Comparison of ENCODE assay signal across 10 cellular contexts in genomic region chr5:143985832-143986485, GRCh38.
DNase-seq lines count a peak whose midpoint lies in the region; ATAC-seq and TF ChIP-seq lines count a peak whose summit lies in the region.
"Had no signal": no experiment of that assay in that cellular context is flagged by ENCODE, and none has a peak within 500 bp of the region (broad histone marks: within the 10 kb centered on the region; RNA-seq: fewer than 3 reads in every experiment).

No MANE protein-coding gene starts in this region.

- 0 out of 2 replicates have a peak, but pooled peaks cover 5% of the 10 kb centered on the region for H3K9me3 ChIP-seq in MG63
- H3K9me3 ChIP-seq in endodermal cell (ENCODE audit: control insufficient read depth, low read length) = no peaks in the 10 kb centered on the region
- H3K9me3 ChIP-seq in lower lobe of right lung = no peaks in the 10 kb centered on the region

- H3K27ac ChIP-seq in endodermal cell (ENCODE audit: low read depth, low read length) (peak overlapping the region; percentile 88), lower lobe of right lung (no peak overlapping the region)

- H3K4me3 Mint-ChIP-seq in endodermal cell (no peak overlapping the region), nephron (no peak overlapping the region)
- H3K4me3 Mint-ChIP-seq: natural killer cell treated with Interleukin-12 subunit alpha and Interleukin-12 subunit beta and Interleukin-15 and Interleukin-18, amount 100 ng/mL, for 72 hours had no signal

- H3K9me3 Mint-ChIP-seq in endodermal cell (no peaks in the 10 kb centered on the region), nephron (peaks cover 2% of the 10 kb centered on the region)
- H3K9me3 Mint-ChIP-seq: natural killer cell treated with Interleukin-12 subunit alpha and Interleukin-12 subunit beta and Interleukin-15 and Interleukin-18, amount 100 ng/mL, for 72 hours had no signal

- ATAC-seq in HG03159 (IDR thresholded peaks at IDR 0.05; ENCODE audit: unreplicated experiment) (no peak), lower lobe of right lung (no peak)
- ATAC-seq: natural killer cell treated with Interleukin-12 subunit alpha and Interleukin-12 subunit beta and Interleukin-15 and Interleukin-18, amount 100 ng/mL, for 72 hours had no signal

- WGBS in endodermal cell (ENCODE audit: insufficient coverage in 1 of 2, insufficient read length in 1 of 2), 2 experiments = 67 to 81% methylated on average over 1 of the region's 1 CpG

- no peak for TF ChIP-seq CTCF in BJ (IDR thresholded peaks at IDR 0.05; ENCODE audit: insufficient read depth, low read depth, low read length)
- TF ChIP-seq CTCF in endodermal cell (conservative IDR thresholded peaks at IDR 0.05) = no peak
- no peak for TF ChIP-seq CTCF in nephron (IDR thresholded peaks at IDR 0.05; ENCODE audit: unreplicated experiment in 3 of 3)
- TF ChIP-seq CTCF in lower lobe of right lung (IDR thresholded peaks at IDR 0.05) = no peak

- no peaks in the 10 kb centered on the region for H3K4me1 ChIP-seq in endodermal cell (ENCODE audit: control insufficient read depth, insufficient read depth, low read length)
- H3K4me1 ChIP-seq in lower lobe of right lung = no peaks in the 10 kb centered on the region

- POLR2A ChIA-PET in BJ (lab: Charles Lee) = interaction anchor here (0.5 to 0.9 kb wide), 3 partner anchors 46 to 432 kb away, joined by 3 to 4 read pairs (median 3); partner anchors contain the start of genes KCTD16 and YIPF5

- no peak overlapping the region for H3K9ac ChIP-seq in endodermal cell (ENCODE audit: extremely low read depth, low read length, poor library complexity, severe bottlenecking)

- DNase-seq in BJ (ENCODE audit: low read depth) (peak; percentile 46), MG63 (peak; percentile 87), endodermal cell (no peak), lower lobe of right lung (no peak)
- DNase-seq in activated effector memory CD4-positive, alpha-beta T cell treated with anti-CD3 and anti-CD28 coated beads, Interleukin-2, amount 50 U/mL, for 16 hours = no peak
- DNase-seq in activated CD4-positive, alpha-beta T cell treated with anti-CD3 and anti-CD28 coated beads, Interleukin-2, amount 50 U/mL, for 1 hour = no peak
- DNase-seq: stimulated activated CD4-positive, alpha-beta T cell treated with anti-CD3 and anti-CD28 coated beads, Interleukin-2, amount 100 ng/mL, for 24 hours had no signal

- H3K27me3 Mint-ChIP-seq in endodermal cell (ENCODE audit: insufficient read depth) (no peaks in the 10 kb centered on the region), nephron (ENCODE audit: low read depth) (no peaks in the 10 kb centered on the region)

- CTCF ChIA-PET in BJ (lab: Yijun Ruan, JAX) = interaction anchor here (1.2 to 1.6 kb wide), 5 partner anchors 9 to 157 kb away, joined by 3 to 6 read pairs (median 4); no protein-coding TSS in a partner anchor

- H3K36me3 Mint-ChIP-seq in endodermal cell (ENCODE audit: low read depth) (no peaks in the 10 kb centered on the region), nephron (ENCODE audit: low read depth) (no peaks in the 10 kb centered on the region)
- H3K36me3 Mint-ChIP-seq: natural killer cell treated with Interleukin-12 subunit alpha and Interleukin-12 subunit beta and Interleukin-15 and Interleukin-18, amount 100 ng/mL, for 72 hours had no signal

- H3K36me3 ChIP-seq in BJ (ENCODE audit: control insufficient read depth, insufficient read depth, low read length) (no peaks in the 10 kb centered on the region), MG63 (no peaks in the 10 kb centered on the region; the same call in 1 of the 2 replicates), endodermal cell (ENCODE audit: control insufficient read depth, insufficient read depth, low read length) (no peaks in the 10 kb centered on the region), lower lobe of right lung (no peaks in the 10 kb centered on the region)

- H3K4me1 Mint-ChIP-seq in endodermal cell (peaks cover 8% of the 10 kb centered on the region), nephron (peaks cover 19% of the 10 kb centered on the region)

- H3K27ac Mint-ChIP-seq in endodermal cell (no peak overlapping the region), nephron (peak overlapping the region; percentile 65 to 87 (median 78))
- H3K27ac Mint-ChIP-seq: natural killer cell treated with Interleukin-12 subunit alpha and Interleukin-12 subunit beta and Interleukin-15 and Interleukin-18, amount 100 ng/mL, for 72 hours had no signal

- H3K27me3 ChIP-seq in BJ (ENCODE audit: control insufficient read depth, insufficient read depth, low read length) = no peaks in the 10 kb centered on the region
- H3K27me3 ChIP-seq in MG63 = no peaks in the 10 kb centered on the region
- no peaks in the 10 kb centered on the region for H3K27me3 ChIP-seq in endodermal cell (ENCODE audit: control insufficient read depth, insufficient read depth, low read length, poor library complexity, severe bottlenecking)
- H3K27me3 ChIP-seq in lower lobe of right lung (ENCODE audit: low read depth) = no peaks in the 10 kb centered on the region

- H3K4me3 ChIP-seq in BJ (ENCODE audit: low read depth, low read length) = no peak overlapping the region
- no peak overlapping the region for H3K4me3 ChIP-seq in MG63
- H3K4me3 ChIP-seq in endodermal cell (ENCODE audit: low read length) = no peak overlapping the region
- no peak overlapping the region for H3K4me3 ChIP-seq in lower lobe of right lung

- intact Hi-C loops in lower lobe of right lung (cut with DNase I) = no loop called here

Comparison
In these comparisons a context has a peak if more than half of its experiments do, and no peak if none do; other contexts are left out.
1. DNase-seq: peak in BJ (single experiment) and MG63 (single experiment); none in endodermal cell (single experiment), activated effector memory CD4-positive, alpha-beta T cell treated with anti-CD3 and anti-CD28 coated beads, Interleukin-2, amount 50 U/mL, for 16 hours (single experiment), lower lobe of right lung (single experiment) and activated CD4-positive, alpha-beta T cell treated with anti-CD3 and anti-CD28 coated beads, Interleukin-2, amount 50 U/mL, for 1 hour (single experiment).